ENCODE assay signal across 17 cellular contexts in genomic region chr22:30930228-30930627, GRCh38. TPM values are rescaled to one million over a fixed set of nuclear protein-coding genes. Genes with fewer than 3 reads are reported as not detected.
DNase-seq lines count a peak whose midpoint lies in the region; ATAC-seq and TF ChIP-seq lines count a peak whose summit lies in the region.
"Had no signal": no experiment of that assay in that cellular context is flagged by ENCODE, and none has a peak within 500 bp of the region (broad histone marks: within the 10 kb centered on the region; RNA-seq: fewer than 3 reads in every experiment).

No MANE protein-coding gene starts in this region.

- no peaks in the 10 kb centered on the region for H3K27me3 ChIP-seq in CD4-positive, CD25-positive, alpha-beta regulatory T cell (ENCODE audit: control insufficient read depth, insufficient read depth, low read length)
- no peaks in the 10 kb centered on the region for H3K27me3 ChIP-seq in CD4-positive, alpha-beta T cell (ENCODE audit: control insufficient read depth, insufficient read depth, low read length)
- H3K27me3 ChIP-seq in naive thymus-derived CD4-positive, alpha-beta T cell (ENCODE audit: control insufficient read depth in 2 of 2, insufficient read depth in 2 of 2, low read length in 2 of 2): no peaks in the 10 kb centered on the region
- H3K27me3 ChIP-seq: Peyer's patch had no signal

- no peak overlapping the region for H3K27ac ChIP-seq in CD4-positive, CD25-positive, alpha-beta regulatory T cell (ENCODE audit: insufficient read depth, low read length, poor library complexity, severe bottlenecking)
- no peak overlapping the region for H3K27ac ChIP-seq in CD4-positive, alpha-beta T cell (ENCODE audit: low read depth, low read length)
- peak overlapping the region; percentile 54 for H3K27ac ChIP-seq in caudate nucleus (ENCODE audit: low read depth, low read length)
- H3K27ac ChIP-seq in naive thymus-derived CD4-positive, alpha-beta T cell (ENCODE audit: low read depth, low read length): peak overlapping the region; percentile 23
- H3K27ac ChIP-seq: Peyer's patch had no signal

- no peak for DNase-seq in CD4-positive, CD25-positive, alpha-beta regulatory T cell
- DNase-seq in CD4-positive, alpha-beta T cell: no peak
- DNase-seq in caudate nucleus (lab: John Stamatoyannopoulos, UW): peak in 10 of 61 donors; percentile 1 to 59 (median 14)
- DNase-seq in naive thymus-derived CD4-positive, alpha-beta T cell: no peak
- no peak for DNase-seq in NCI-H1105 treated with DMSO at 0.1 percent for 48 hours (lab: John Stamatoyannopoulos, UW)
- no peak for DNase-seq in stimulated activated CD8-positive, alpha-beta memory T cell treated with anti-CD3 and anti-CD28 coated beads, Interleukin-4, amount 100 ng/mL, for 48 hours
- DNase-seq: MV-4-11, NCI-H1417, NCI-H1694 treated with DMSO at 0.1 percent for 48 hours, NCI-H2081 treated with DMSO at 0.1 percent for 48 hours, NCI-H2171 treated with DMSO at 0.1 percent for 48 hours, NCI-H524 treated with DMSO at 0.1 percent for 48 hours, Peyer's patch had no signal

- H3K4me1 ChIP-seq in CD4-positive, CD25-positive, alpha-beta regulatory T cell (ENCODE audit: control insufficient read depth, insufficient read depth, low read length, poor library complexity, severe bottlenecking): peaks cover 4% of the 10 kb centered on the region
- peaks cover 0 to 11% of the 10 kb centered on the region in 2 donors for H3K4me1 ChIP-seq in naive thymus-derived CD4-positive, alpha-beta T cell (ENCODE audit: control insufficient read depth in 2 of 2, insufficient read depth in 2 of 2, low read length in 2 of 2)
- H3K4me1 ChIP-seq: HAP-1, Peyer's patch had no signal

- no peaks in the 10 kb centered on the region for H3K9me3 ChIP-seq in CD4-positive, CD25-positive, alpha-beta regulatory T cell (ENCODE audit: control insufficient read depth in 2 of 2, low read length in 2 of 2)
- no peaks in the 10 kb centered on the region for H3K9me3 ChIP-seq in CD4-positive, alpha-beta T cell (ENCODE audit: control insufficient read depth, low read length)
- H3K9me3 ChIP-seq in naive thymus-derived CD4-positive, alpha-beta T cell (ENCODE audit: control insufficient read depth in 2 of 3, low read length in 3 of 3): no peaks in the 10 kb centered on the region
- H3K9me3 ChIP-seq: HAP-1, Peyer's patch had no signal

- H3K4me3 Mint-ChIP-seq in CD4-positive, CD25-positive, alpha-beta regulatory T cell: no peak overlapping the region
- no peak overlapping the region for H3K4me3 Mint-ChIP-seq in CD4-positive, alpha-beta T cell
- no peak overlapping the region for H3K4me3 Mint-ChIP-seq in naive thymus-derived CD4-positive, alpha-beta T cell
- H3K4me3 Mint-ChIP-seq: GM23338, IgD-negative memory B cell had no signal

- CTCF ChIA-PET in CD4-positive, alpha-beta T cell (lab: Charles Lee): interaction anchor here (1.0 to 1.8 kb wide), 2 partner anchors 10 kb away, joined by 3 to 7 read pairs; no protein-coding TSS in a partner anchor
- CTCF ChIA-PET in naive thymus-derived CD4-positive, alpha-beta T cell (lab: Charles Lee): interaction anchor here (0.7 kb wide), 1 partner anchor 507 kb away, joined by 4 read pairs; no protein-coding TSS in a partner anchor

- H3K27ac Mint-ChIP-seq in CD4-positive, CD25-positive, alpha-beta regulatory T cell: peak overlapping the region; percentile 18 to 60 (median 35)
- H3K27ac Mint-ChIP-seq in CD4-positive, alpha-beta T cell: peak overlapping the region; percentile 38
- peak overlapping the region in 7 of 9 donors; percentile 46 to 93 (median 86) for H3K27ac Mint-ChIP-seq in naive thymus-derived CD4-positive, alpha-beta T cell
- H3K27ac Mint-ChIP-seq: GM23338, IgD-negative memory B cell had no signal

- H3K36me3 ChIP-seq in CD4-positive, CD25-positive, alpha-beta regulatory T cell (ENCODE audit: control insufficient read depth, insufficient read depth, low read length): peaks cover 95% of the 10 kb centered on the region
- H3K36me3 ChIP-seq in naive thymus-derived CD4-positive, alpha-beta T cell (ENCODE audit: control insufficient read depth in 2 of 3, insufficient read depth in 3 of 3, low read length in 3 of 3): peaks cover 29 to 98% (median 56%) of the 10 kb centered on the region in 3 experiments

- peaks cover 0 to 41% (median 24%) of the 10 kb centered on the region in 4 donors for H3K4me1 Mint-ChIP-seq in CD4-positive, CD25-positive, alpha-beta regulatory T cell
- H3K4me1 Mint-ChIP-seq in CD4-positive, alpha-beta T cell (ENCODE audit: low read depth): peaks cover 38% of the 10 kb centered on the region
- peaks cover 0 to 50% (median 41%) of the 10 kb centered on the region in 7 donors for H3K4me1 Mint-ChIP-seq in naive thymus-derived CD4-positive, alpha-beta T cell
- H3K4me1 Mint-ChIP-seq: GM23338, IgD-negative memory B cell had no signal

- no peak for ATAC-seq in CD4-positive, CD25-positive, alpha-beta regulatory T cell (ENCODE audit: low read depth in 2 of 2)
- ATAC-seq in CD4-positive, alpha-beta T cell (ENCODE audit: poor library complexity): no peak
- no peak for ATAC-seq in naive thymus-derived CD4-positive, alpha-beta T cell
- ATAC-seq in HG02798 (IDR thresholded peaks at IDR 0.05; ENCODE audit: poor library complexity, unreplicated experiment): no peak
- ATAC-seq: GM23338 had no signal

- intact Hi-C loops in CD4-positive, alpha-beta T cell (cut with DNase I, micrococcal nuclease): no loop called here
- intact Hi-C loops in naive thymus-derived CD4-positive, alpha-beta T cell (cut with micrococcal nuclease): no loop called here

- H3K27me3 Mint-ChIP-seq in CD4-positive, CD25-positive, alpha-beta regulatory T cell: peaks cover 6% of the 10 kb centered on the region
- no peaks in the 10 kb centered on the region for H3K27me3 Mint-ChIP-seq in CD4-positive, alpha-beta T cell
- H3K27me3 Mint-ChIP-seq in naive thymus-derived CD4-positive, alpha-beta T cell: no peaks in the 10 kb centered on the region
- H3K27me3 Mint-ChIP-seq: IgD-negative memory B cell had no signal

- no peaks in the 10 kb centered on the region for H3K9me3 Mint-ChIP-seq in CD4-positive, CD25-positive, alpha-beta regulatory T cell
- H3K9me3 Mint-ChIP-seq in CD4-positive, alpha-beta T cell: no peaks in the 10 kb centered on the region
- peaks cover 0 to 1% (median 0%) of the 10 kb centered on the region in 11 donors for H3K9me3 Mint-ChIP-seq in naive thymus-derived CD4-positive, alpha-beta T cell
- H3K9me3 Mint-ChIP-seq: GM23338, IgD-negative memory B cell had no signal

- POLR2A ChIA-PET in CD4-positive, alpha-beta T cell (lab: Charles Lee): interaction anchor here (1.0 to 1.5 kb wide), 2 partner anchors 11 to 39 kb away, joined by 4 to 5 read pairs; partner anchors contain the start of genes MORC2 and TUG1
- POLR2A ChIA-PET in naive thymus-derived CD4-positive, alpha-beta T cell (lab: Charles Lee): interaction anchor here (1.7 to 4.2 kb wide), 2 partner anchors 8 to 10 kb away, joined by 6 to 29 read pairs; no protein-coding TSS in a partner anchor

- TF ChIP-seq CTCF in CD4-positive, alpha-beta T cell (IDR thresholded peaks at IDR 0.05): no peak

- peaks cover 58% of the 10 kb centered on the region for H3K36me3 Mint-ChIP-seq in CD4-positive, CD25-positive, alpha-beta regulatory T cell
- H3K36me3 Mint-ChIP-seq in CD4-positive, alpha-beta T cell (ENCODE audit: low read depth): peaks cover 97% of the 10 kb centered on the region
- peaks cover 26 to 75% (median 45%) of the 10 kb centered on the region in 5 donors for H3K36me3 Mint-ChIP-seq in naive thymus-derived CD4-positive, alpha-beta T cell

- no peak overlapping the region for H3K4me3 ChIP-seq in CD4-positive, CD25-positive, alpha-beta regulatory T cell (ENCODE audit: low read depth, low read length)
- no peak overlapping the region for H3K4me3 ChIP-seq in naive thymus-derived CD4-positive, alpha-beta T cell (ENCODE audit: low read length)
- H3K4me3 ChIP-seq: GM23338, HAP-1, Peyer's patch had no signal

RNA-seq across cellular contexts. Expression of gene MORC2, which starts 38.3 kb away (rescaled TPM):
- 39.0 TPM for total RNA-seq in CD4-positive, CD25-positive, alpha-beta regulatory T cell
- 10 to 100 TPM in 3 of 4 donors, 1 to 10 TPM in 1; 7.6 to 21.2 (median 16.4) TPM for polyA plus RNA-seq in CD4-positive, CD25-positive, alpha-beta regulatory T cell
- 10 to 100 TPM; 27.1 to 27.9 TPM for total RNA-seq in CD4-positive, alpha-beta T cell
- total RNA-seq in naive thymus-derived CD4-positive, alpha-beta T cell: 10 to 100 TPM; 34.8 to 66.9 (median 46.5) TPM
- 10 to 100 TPM; 12.8 to 25.6 TPM for polyA plus RNA-seq in naive thymus-derived CD4-positive, alpha-beta T cell

RNA-seq across cellular contexts. Expression of gene TUG1, which starts 38.8 kb away (rescaled TPM):
- 90.9 TPM for total RNA-seq in CD4-positive, CD25-positive, alpha-beta regulatory T cell
- polyA plus RNA-seq in CD4-positive, CD25-positive, alpha-beta regulatory T cell: 10 to 100 TPM; 18.2 to 24.9 (median 20.7) TPM
- 10 to 100 TPM; 85.8 to 86.2 TPM for total RNA-seq in CD4-positive, alpha-beta T cell
- total RNA-seq in naive thymus-derived CD4-positive, alpha-beta T cell: 100 to 1,000 TPM in 3 of 5 experiments, 10 to 100 TPM in 2; 82.7 to 159 (median 113) TPM
- polyA plus RNA-seq in naive thymus-derived CD4-positive, alpha-beta T cell: 10 to 100 TPM; 24.0 to 33.3 TPM

Comparison
In these comparisons a context has a peak if more than half of its experiments do, and no peak if none do; other contexts are left out.
1. H3K27ac ChIP-seq: peak in caudate nucleus (single experiment) and naive thymus-derived CD4-positive, alpha-beta T cell (single experiment); none in CD4-positive, CD25-positive, alpha-beta regulatory T cell (single experiment) and CD4-positive, alpha-beta T cell (single experiment).
2. H3K27ac Mint-ChIP-seq: peak in every context shown above with its lines; median percentile 86 in naive thymus-derived CD4-positive, alpha-beta T cell; 38 in CD4-positive, alpha-beta T cell; 35 in CD4-positive, CD25-positive, alpha-beta regulatory T cell.